Comparison of ENCODE assay signal across 8 cellular contexts in the genomic region with DNA sequence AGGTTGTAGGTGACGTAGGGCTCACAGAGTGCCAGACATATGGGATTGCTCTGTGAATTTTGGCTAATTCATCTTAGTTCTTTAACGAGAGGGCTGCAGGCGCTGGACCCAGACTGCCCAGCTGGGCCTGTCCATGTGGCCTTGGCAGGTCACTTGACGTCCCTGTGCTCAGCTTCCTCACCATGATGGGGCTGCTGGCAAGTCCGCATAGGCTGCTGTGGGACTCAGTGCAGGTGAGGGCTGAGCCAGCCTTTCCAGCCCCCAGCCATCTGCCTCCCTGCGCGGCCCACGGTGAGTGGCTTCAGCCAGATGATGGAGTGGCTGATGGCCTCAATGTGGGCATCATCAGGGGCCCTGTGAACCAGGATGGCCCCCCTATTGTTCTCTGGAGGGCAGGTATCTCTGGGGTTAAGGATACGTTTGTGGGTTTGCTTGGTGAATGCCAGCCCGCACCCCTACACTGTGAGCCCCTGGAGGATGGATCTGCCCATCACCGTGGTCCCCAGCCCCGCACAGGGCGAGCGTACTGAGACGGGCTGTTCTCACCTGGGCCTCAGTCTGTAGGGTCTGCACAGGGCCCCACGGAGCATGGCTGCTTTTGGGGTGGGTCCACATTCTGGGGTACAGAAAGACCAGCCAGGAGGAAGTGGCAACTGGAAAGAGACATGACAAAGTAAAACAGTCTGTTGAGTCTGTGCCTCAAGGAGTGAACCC. TPM values are rescaled to one million over a fixed set of nuclear protein-coding genes. Genes with fewer than 3 reads are reported as not detected.
DNase-seq lines count a peak whose midpoint lies in the region; ATAC-seq and TF ChIP-seq lines count a peak whose summit lies in the region.
"Had no signal": no experiment of that assay in that cellular context is flagged by ENCODE, and none has a peak within 500 bp of the region (broad histone marks: within the 10 kb centered on the region; RNA-seq: fewer than 3 reads in every experiment).

No MANE protein-coding gene starts in this region.

- ATAC-seq in IMR-90 (ENCODE audit: low read depth) (no peak), HG03139 (IDR thresholded peaks at IDR 0.05; ENCODE audit: unreplicated experiment) (no peak), HG03432 (IDR thresholded peaks at IDR 0.05; ENCODE audit: unreplicated experiment) (no peak)
- no peak for ATAC-seq in activated T-cell treated with anti-CD3 and anti-CD28 coated beads, Interleukin-2, amount 50 U/mL, for 72 hours (replicated peaks in 1 of 2)
- ATAC-seq in stimulated activated effector memory CD8-positive, alpha-beta T cell treated with anti-CD3 and anti-CD28 coated beads, Interleukin-12 subunit alpha, Interleukin-12 subunit beta, amount 100 ng/mL, for 72 hours, result no peak

- dilution Hi-C loops in IMR-90 (cut with HindIII; ENCODE audit: low sequenced_read_pairs, unreplicated experiment), result no loop called here

- H3K27me3 ChIP-seq in IMR-90 (ENCODE audit: control insufficient read depth, insufficient read depth, low read length), result no peaks in the 10 kb centered on the region

- 92% methylated on average over 4 of the region's 16 CpGs; no CpG with 5 or more reads in 1 of the 2 experiments for WGBS in IMR-90 (ENCODE audit: extremely low coverage in 2 of 2, insufficient read length in 1 of 2), 2 experiments

- 0 out of 2 replicates have a peak overlapping the region, but pooled peaks have one; percentile 57 for H3K18ac ChIP-seq in IMR-90 (ENCODE audit: low read depth, low read length)

- H2BK15ac ChIP-seq in IMR-90 (ENCODE audit: low read depth, low read length), result 0 out of 3 replicates have a peak overlapping the region, but pooled peaks have one; percentile 9

- H3K9me1 ChIP-seq in IMR-90 (ENCODE audit: insufficient read depth, low read length), result peaks cover 20% of the 10 kb centered on the region

- H3K27me3 Mint-ChIP-seq in activated T-cell treated with anti-CD3 and anti-CD28 coated beads, Interleukin-2, amount 50 U/mL, for 72 hours (ENCODE audit: low read depth), result no peaks in the 10 kb centered on the region
- H3K27me3 Mint-ChIP-seq: IgD-negative memory B cell had no signal

- no peak for TF ChIP-seq CTCF in IMR-90 (conservative IDR thresholded peaks at IDR 0.05; ENCODE audit: low read depth, low read length)

- H2AK9ac ChIP-seq in IMR-90 (replicated peaks; ENCODE audit: low read depth, low read length, poor library complexity), result peak overlapping the region; percentile 66

- no peak overlapping the region for H3K4me2 ChIP-seq in IMR-90 (ENCODE audit: low read depth, low read length)

- H3K4me3 Mint-ChIP-seq in activated T-cell treated with anti-CD3 and anti-CD28 coated beads, Interleukin-2, amount 50 U/mL, for 72 hours, result peak overlapping the region; percentile 21 to 97
- H3K4me3 Mint-ChIP-seq in stimulated activated effector memory CD8-positive, alpha-beta T cell treated with anti-CD3 and anti-CD28 coated beads, Interleukin-12 subunit alpha, Interleukin-12 subunit beta, amount 100 ng/mL, for 72 hours, result peak overlapping the region; percentile 93

- no peak overlapping the region for H3K4me3 ChIP-seq in IMR-90 (ENCODE audit: insufficient read depth, low read depth, low read length)

- H2BK5ac ChIP-seq in IMR-90 (ENCODE audit: low read depth, low read length, poor library complexity, severe bottlenecking), result peak overlapping the region; percentile 28

- H4K91ac ChIP-seq in IMR-90 (ENCODE audit: insufficient read depth, low read depth, low read length), result no peak overlapping the region; the same call in 1 of the 2 replicates

- no peak for DNase-seq in IMR-90
- no peak for DNase-seq in activated T-cell treated with anti-CD3 and anti-CD28 coated beads, Interleukin-2, amount 50 U/mL, for 72 hours
- peak; percentile 1 for DNase-seq in iPS-NIHi11 (ENCODE audit: low spot score)
- no peak for DNase-seq in stimulated activated effector memory CD8-positive, alpha-beta T cell treated with anti-CD3 and anti-CD28 coated beads, Interleukin-12 subunit alpha, Interleukin-12 subunit beta, amount 100 ng/mL, for 72 hours (ENCODE audit: low spot score in 2 of 2)
- no peak for DNase-seq in NCI-H1105 treated with DMSO at 0.1 percent for 48 hours (lab: John Stamatoyannopoulos, UW)

- H3K4me1 ChIP-seq in IMR-90 (ENCODE audit: control insufficient read depth, insufficient read depth, low read length), result peaks cover 24% of the 10 kb centered on the region

- H3K79me1 ChIP-seq in IMR-90 (ENCODE audit: low read depth in 1 of 2, low read length in 2 of 2), result peaks cover 30 to 39% of the 10 kb centered on the region in 2 experiments

- peak overlapping the region; percentile 48; the same call in 1 of the 2 replicates for H2AK5ac ChIP-seq in IMR-90 (ENCODE audit: low read depth, low read length)

- H3K56ac ChIP-seq in IMR-90 (ENCODE audit: extremely low read depth, insufficient read depth, low read length), result no peak overlapping the region

- H3K36me3 Mint-ChIP-seq in activated T-cell treated with anti-CD3 and anti-CD28 coated beads, Interleukin-2, amount 50 U/mL, for 72 hours (ENCODE audit: insufficient read depth in 2 of 2), result peaks cover 12 to 26% of the 10 kb centered on the region in 2 donors
- H3K36me3 Mint-ChIP-seq in stimulated activated effector memory CD8-positive, alpha-beta T cell treated with anti-CD3 and anti-CD28 coated beads, Interleukin-12 subunit alpha, Interleukin-12 subunit beta, amount 100 ng/mL, for 72 hours, result peaks cover 17% of the 10 kb centered on the region

- H4K20me1 ChIP-seq in IMR-90 (ENCODE audit: insufficient read depth, low read length), result peaks cover 21% of the 10 kb centered on the region

- TF ChIP-seq RAD21 in IMR-90 (IDR thresholded peaks at IDR 0.05; ENCODE audit: low read length), result no peak

- peak overlapping the region; percentile 60; the same call in 1 of the 2 replicates for H3K4ac ChIP-seq in IMR-90 (ENCODE audit: low read depth, low read length)

- H4K5ac ChIP-seq in IMR-90 (ENCODE audit: low read depth, low read length), result no peak overlapping the region

- no peaks in the 10 kb centered on the region for H3K36me3 ChIP-seq in IMR-90 (ENCODE audit: control insufficient read depth, insufficient read depth, low read length)

- in situ Hi-C loops in IMR-90 (cut with MboI; ENCODE audit: low sequenced_read_pairs), result loop anchor here (25.0 kb wide), 1 partner anchor 463 kb away; no protein-coding TSS in a partner anchor

- H3K9ac ChIP-seq in IMR-90 (ENCODE audit: low read depth, low read length), result 0 out of 2 replicates have a peak overlapping the region, but pooled peaks have one; percentile 3

- no peak overlapping the region for H2BK20ac ChIP-seq in IMR-90 (ENCODE audit: low read depth, low read length)

- peak overlapping the region in 1 of 2 experiments; percentile 41; a peak in 1 of 4 replicates for H4K8ac ChIP-seq in IMR-90 (ENCODE audit: low read depth in 2 of 2, low read length in 2 of 2)

- no peak overlapping the region for H2AFZ ChIP-seq in IMR-90 (replicated peaks; ENCODE audit: low read length, poor library complexity)

- CTCF ChIA-PET in IMR-90 (lab: Yijun Ruan, JAX), result no interaction called here

- peak overlapping the region; percentile 4 for H3K23ac ChIP-seq in IMR-90 (ENCODE audit: low read depth, low read length)

- BruUV-seq in IMR-90 (replicated peaks; lab: Mats Ljungman, UMichigan), result no TSS peak

- no peak for TF ChIP-seq POLR2A in IMR-90 (IDR thresholded peaks at IDR 0.05; ENCODE audit: low read depth, low read length)

- intact Hi-C loops in IMR-90 (cut with micrococcal nuclease), result loop anchor here (10.0 kb wide), 1 partner anchor 355 kb away; the partner anchor contains the start of genes FAM120A and FAM120AOS

- H2BK120ac ChIP-seq in IMR-90 (ENCODE audit: low read depth, low read length), result peak overlapping the region; percentile 5; the same call in 1 of the 2 replicates

- POLR2A ChIA-PET in IMR-90 (lab: Charles Lee; ENCODE audit: unreplicated experiment), result no interaction called here

- H3K27ac Mint-ChIP-seq in activated T-cell treated with anti-CD3 and anti-CD28 coated beads, Interleukin-2, amount 50 U/mL, for 72 hours, result no peak overlapping the region
- no peak overlapping the region for H3K27ac Mint-ChIP-seq in stimulated activated effector memory CD8-positive, alpha-beta T cell treated with anti-CD3 and anti-CD28 coated beads, Interleukin-12 subunit alpha, Interleukin-12 subunit beta, amount 100 ng/mL, for 72 hours

- peaks cover 9 to 10% of the 10 kb centered on the region in 2 donors for H3K9me3 Mint-ChIP-seq in activated T-cell treated with anti-CD3 and anti-CD28 coated beads, Interleukin-2, amount 50 U/mL, for 72 hours
- H3K9me3 Mint-ChIP-seq in stimulated activated effector memory CD8-positive, alpha-beta T cell treated with anti-CD3 and anti-CD28 coated beads, Interleukin-12 subunit alpha, Interleukin-12 subunit beta, amount 100 ng/mL, for 72 hours, result peaks cover 9% of the 10 kb centered on the region

- H3K27ac ChIP-seq in IMR-90 (ENCODE audit: insufficient read depth, low read length), result peak overlapping the region; percentile 62; the same call in 1 of the 2 replicates

- H3K4me1 Mint-ChIP-seq in activated T-cell treated with anti-CD3 and anti-CD28 coated beads, Interleukin-2, amount 50 U/mL, for 72 hours (ENCODE audit: low read depth), result peaks cover 60% of the 10 kb centered on the region
- peaks cover 63% of the 10 kb centered on the region for H3K4me1 Mint-ChIP-seq in stimulated activated effector memory CD8-positive, alpha-beta T cell treated with anti-CD3 and anti-CD28 coated beads, Interleukin-12 subunit alpha, Interleukin-12 subunit beta, amount 100 ng/mL, for 72 hours

- H3K14ac ChIP-seq in IMR-90 (replicated peaks; ENCODE audit: low read depth, low read length), result no peak overlapping the region; the same call in 1 of the 2 replicates

- no peaks in the 10 kb centered on the region for H3K9me3 ChIP-seq in IMR-90 (ENCODE audit: control insufficient read depth, insufficient read depth, low read length)

TF ChIP-seq in IMR-90, 13 proteins besides CTCF, POLR2A, EP300 and RAD21 (continues in another document):
- no peak for TF ChIP-seq MAFK (IDR thresholded peaks at IDR 0.05; ENCODE audit: low read depth, low read length)

RNA-seq across cellular contexts. Expression of gene CARD19, which starts 3.7 kb away (rescaled TPM):
- total RNA-seq in IMR-90 (2012; rRNA removed), result 17.4 and 23.3 TPM in 2 replicates
- polyA plus RNA-seq in IMR-90 (2012; rRNA removed), result 111 and 126 TPM in 2 replicates
- 120 and 139 TPM in 2 replicates for polyA plus RNA-seq in IMR-90 (2012; cell fraction: cytosol; rRNA removed)
- 103 and 209 TPM in 2 replicates for polyA plus RNA-seq in IMR-90 (2012; cell fraction: nucleus; rRNA removed; ENCODE audit: low replicate concordance)
- 10 to 100 TPM; 65.7 to 70.0 TPM for total RNA-seq in activated T-cell treated with anti-CD3 and anti-CD28 coated beads, Interleukin-2, amount 50 U/mL, for 72 hours

RNA-seq across cellular contexts. Expression of gene NINJ1, which starts 34.3 kb away (rescaled TPM):
- 21.9 and 24.7 TPM in 2 replicates for total RNA-seq in IMR-90 (2012; rRNA removed)
- 38.1 and 38.8 TPM in 2 replicates for polyA plus RNA-seq in IMR-90 (2012; rRNA removed)
- 16.1 and 60.5 TPM in 2 replicates for polyA plus RNA-seq in IMR-90 (2012; cell fraction: cytosol; rRNA removed)
- 21.8 and 35.9 TPM in 2 replicates for polyA plus RNA-seq in IMR-90 (2012; cell fraction: nucleus; rRNA removed; ENCODE audit: low replicate concordance)
- 100 to 1,000 TPM; 121 to 124 TPM for total RNA-seq in activated T-cell treated with anti-CD3 and anti-CD28 coated beads, Interleukin-2, amount 50 U/mL, for 72 hours

RNA-seq across cellular contexts. Expression of gene SUSD3, which starts 41.2 kb away (rescaled TPM):
- total RNA-seq in IMR-90 (2012; rRNA removed), result 0.28 and 0.54 TPM in 2 replicates
- 1.0 and 1.5 TPM in 2 replicates for polyA plus RNA-seq in IMR-90 (2012; rRNA removed)
- 0.25 and 2.3 TPM in 2 replicates for polyA plus RNA-seq in IMR-90 (2012; cell fraction: cytosol; rRNA removed)
- 1.2 TPM in 2 replicates for polyA plus RNA-seq in IMR-90 (2012; cell fraction: nucleus; rRNA removed; ENCODE audit: low replicate concordance)
- 10 to 100 TPM; 53.1 to 56.8 TPM for total RNA-seq in activated T-cell treated with anti-CD3 and anti-CD28 coated beads, Interleukin-2, amount 50 U/mL, for 72 hours

Comparison
In these comparisons a context has a peak if more than half of its experiments do, and no peak if none do; other contexts are left out.
1. RNA of gene SUSD3, which starts 41.2 kb away (total RNA-seq): 53.1 to 56.8 TPM in activated T-cell treated with anti-CD3 and anti-CD28 coated beads, Interleukin-2, amount 50 U/mL, for 72 hours; 0.28 to 0.54 TPM in IMR-90; every median in the first group is over 10 times any median in the second.